ENCODE assay signal across 1 cellular context in the genomic region with DNA sequence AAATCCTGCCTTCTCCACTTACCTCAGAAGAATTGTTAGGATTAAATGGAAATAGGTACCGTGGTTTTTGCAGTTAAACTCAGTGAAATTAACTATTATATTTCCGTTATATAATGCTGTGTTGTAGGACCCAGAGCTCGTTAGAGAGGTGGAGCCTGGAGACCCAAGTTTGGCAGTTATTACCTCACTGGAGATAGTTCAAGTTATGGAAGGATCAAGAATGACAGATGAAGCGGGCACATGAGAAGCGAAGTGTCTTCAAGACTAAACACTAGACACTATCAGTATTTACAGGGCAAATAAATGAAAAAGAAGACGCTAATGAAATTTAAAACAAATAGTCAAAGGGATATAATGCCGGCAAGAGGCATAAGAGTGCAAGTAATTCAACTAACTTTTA.
TF ChIP-seq lines count a peak whose summit lies in the region.

No MANE protein-coding gene starts in this region.

TF ChIP-seq in GM12878, 131 proteins besides CTCF, POLR2A, EP300 and RAD21 (continued from another document):
- no peak for TF ChIP-seq ELK1 (IDR thresholded peaks at IDR 0.05; ENCODE audit: low read depth, low read length)
- TF ChIP-seq IRF4 (IDR thresholded peaks at IDR 0.05; ENCODE audit: low read depth, low read length) = no peak
- TF ChIP-seq, protein P1, sequence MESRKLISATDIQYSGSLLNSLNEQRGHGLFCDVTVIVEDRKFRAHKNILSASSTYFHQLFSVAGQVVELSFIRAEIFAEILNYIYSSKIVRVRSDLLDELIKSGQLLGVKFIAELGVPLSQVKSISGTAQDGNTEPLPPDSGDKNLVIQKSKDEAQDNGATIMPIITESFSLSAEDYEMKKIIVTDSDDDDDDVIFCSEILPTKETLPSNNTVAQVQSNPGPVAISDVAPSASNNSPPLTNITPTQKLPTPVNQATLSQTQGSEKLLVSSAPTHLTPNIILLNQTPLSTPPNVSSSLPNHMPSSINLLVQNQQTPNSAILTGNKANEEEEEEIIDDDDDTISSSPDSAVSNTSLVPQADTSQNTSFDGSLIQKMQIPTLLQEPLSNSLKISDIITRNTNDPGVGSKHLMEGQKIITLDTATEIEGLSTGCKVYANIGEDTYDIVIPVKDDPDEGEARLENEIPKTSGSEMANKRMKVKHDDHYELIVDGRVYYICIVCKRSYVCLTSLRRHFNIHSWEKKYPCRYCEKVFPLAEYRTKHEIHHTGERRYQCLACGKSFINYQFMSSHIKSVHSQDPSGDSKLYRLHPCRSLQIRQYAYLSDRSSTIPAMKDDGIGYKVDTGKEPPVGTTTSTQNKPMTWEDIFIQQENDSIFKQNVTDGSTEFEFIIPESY (IDR thresholded peaks at IDR 0.05) = no peak
- no peak for TF ChIP-seq STAT3 (IDR thresholded peaks at IDR 0.05; ENCODE audit: low read depth, low read length)
- TF ChIP-seq FOXM1 (IDR thresholded peaks at IDR 0.05; ENCODE audit: low read depth, low read length) = no peak
- TF ChIP-seq MYB (IDR thresholded peaks at IDR 0.05; ENCODE audit: borderline replicate concordance, low read depth, low read length) = no peak
- no peak for TF ChIP-seq YBX1 (IDR thresholded peaks at IDR 0.05)
- TF ChIP-seq ASH2L (IDR thresholded peaks at IDR 0.05; ENCODE audit: borderline replicate concordance, low read depth) = no peak
- no peak for TF ChIP-seq JUNB (IDR thresholded peaks at IDR 0.05)
- TF ChIP-seq SUPT20H (IDR thresholded peaks at IDR 0.05; ENCODE audit: borderline replicate concordance, control insufficient read depth, low read depth, low read length) = no peak
- no peak for TF ChIP-seq ESRRA (IDR thresholded peaks at IDR 0.05; ENCODE audit: low read length)
- TF ChIP-seq TCF12 (IDR thresholded peaks at IDR 0.05; ENCODE audit: low read depth, low read length) = no peak
